1 cellular context compared by ENCODE assay signal in genomic region chr20:63739129-63740069, GRCh38.
A peak's percentile ranks its signal among the peaks of the same experiment; 100 is the strongest.
TF ChIP-seq lines count a peak whose summit lies in the region.

Gene SLC2A4RG (plus strand): TSS chr20:63739776. CDS start chr20:63739913, 137 bp downstream.

TF ChIP-seq in HepG2, 621 proteins besides CTCF, POLR2A, EP300 and RAD21 (continued from another document and continues in another):
- TF ChIP-seq ZNF512B (CRISPR knock-in tag; IDR thresholded peaks at IDR 0.05; ENCODE audit: borderline replicate concordance) (no peak), ZNF496 (CRISPR knock-in tag; IDR thresholded peaks at IDR 0.05; ENCODE audit: insufficient replicate concordance) (no peak), KDM3A (CRISPR knock-in tag; IDR thresholded peaks at IDR 0.05; ENCODE audit: low read depth) (peak; percentile 94), ZNF414 (CRISPR knock-in tag; IDR thresholded peaks at IDR 0.05) (no peak), ERF (CRISPR knock-in tag; IDR thresholded peaks at IDR 0.05) (peak; percentile 90), ZNF672 (CRISPR knock-in tag; IDR thresholded peaks at IDR 0.05) (no peak), RFX1 (IDR thresholded peaks at IDR 0.05) (no peak), CREM (IDR thresholded peaks at IDR 0.05) (peak; percentile 52; the same call in 1 of the 2 replicates), CREM (CRISPR knock-in tag; IDR thresholded peaks at IDR 0.05) (no peak), E2F5 (CRISPR knock-in tag; conservative IDR thresholded peaks at IDR 0.05) (peak; percentile 76), ZNF652 (CRISPR knock-in tag; IDR thresholded peaks at IDR 0.05; ENCODE audit: borderline replicate concordance, low read depth) (no peak), MEIS1 (CRISPR knock-in tag; IDR thresholded peaks at IDR 0.05; ENCODE audit: borderline replicate concordance) (no peak), NBN (conservative IDR thresholded peaks at IDR 0.05) (no peak), THAP7 (CRISPR knock-in tag; IDR thresholded peaks at IDR 0.05) (peak; percentile 52; the same call in 1 of the 2 replicates), SNRNP70 (IDR thresholded peaks at IDR 0.05; ENCODE audit: low read depth, low read length) (no peak), POLR2AphosphoS5 (IDR thresholded peaks at IDR 0.05; ENCODE audit: low read depth, low read length) (peak; percentile 77), RNF219 (CRISPR knock-in tag; IDR thresholded peaks at IDR 0.05) (no peak), ZNF543 (CRISPR knock-in tag; IDR thresholded peaks at IDR 0.05) (peak; percentile 45; the same call in 1 of the 2 replicates), TRIM22 (IDR thresholded peaks at IDR 0.05) (no peak), ZFYVE20 (CRISPR knock-in tag; IDR thresholded peaks at IDR 0.05; ENCODE audit: borderline replicate concordance, low read depth) (no peak), ZNF317 (CRISPR knock-in tag; IDR thresholded peaks at IDR 0.05) (no peak), MAF1 (CRISPR knock-in tag; IDR thresholded peaks at IDR 0.05; ENCODE audit: borderline replicate concordance) (peak; percentile 94; the same call in 1 of the 2 replicates), GFI1 (CRISPR knock-in tag; IDR thresholded peaks at IDR 0.05; ENCODE audit: borderline replicate concordance) (no peak; the same call in 1 of the 2 replicates), TMF1 (CRISPR knock-in tag; IDR thresholded peaks at IDR 0.05; ENCODE audit: low read depth) (no peak), EEA1 (CRISPR knock-in tag; IDR thresholded peaks at IDR 0.05; ENCODE audit: borderline replicate concordance) (no peak; the same call in 1 of the 2 replicates), ADNP (CRISPR knock-in tag; IDR thresholded peaks at IDR 0.05) (no peak), THAP11 (CRISPR knock-in tag; IDR thresholded peaks at IDR 0.05) (peak; percentile 81), DR1 (CRISPR knock-in tag; IDR thresholded peaks at IDR 0.05) (no peak; the same call in 1 of the 2 replicates), ZFX (CRISPR knock-in tag; IDR thresholded peaks at IDR 0.05; ENCODE audit: low read depth) (peak; percentile 89), ZNF510 (CRISPR knock-in tag; IDR thresholded peaks at IDR 0.05; ENCODE audit: low read depth) (no peak), ONECUT2 (CRISPR knock-in tag; IDR thresholded peaks at IDR 0.05) (peak; percentile 72), ZNF629 (CRISPR knock-in tag; conservative IDR thresholded peaks at IDR 0.05) (peak; percentile 59), KLF11 (CRISPR knock-in tag; IDR thresholded peaks at IDR 0.05) (peak; percentile 68), SRF (IDR thresholded peaks at IDR 0.05; ENCODE audit: low read depth, low read length) (no peak), YEATS2 (CRISPR knock-in tag; IDR thresholded peaks at IDR 0.05; ENCODE audit: borderline replicate concordance) (peak; percentile 49; the same call in 1 of the 2 replicates), ZNF598 (CRISPR knock-in tag; IDR thresholded peaks at IDR 0.05; ENCODE audit: borderline replicate concordance) (no peak; the same call in 1 of the 2 replicates), MBD4 (IDR thresholded peaks at IDR 0.05; ENCODE audit: borderline replicate concordance, low read length) (no peak), ZNF292 (CRISPR knock-in tag; IDR thresholded peaks at IDR 0.05; ENCODE audit: borderline replicate concordance, low read depth) (no peak; the same call in 1 of the 2 replicates), E2F2 (CRISPR knock-in tag; IDR thresholded peaks at IDR 0.05; ENCODE audit: borderline replicate concordance) (peak; percentile 95; the same call in 1 of the 2 replicates), ZSCAN31 (CRISPR knock-in tag; IDR thresholded peaks at IDR 0.05; ENCODE audit: low read depth) (peak; percentile 89), AGO1 (IDR thresholded peaks at IDR 0.05; ENCODE audit: low read depth, low read length, poor library complexity, severe bottlenecking) (peak; percentile 93), EED (CRISPR knock-in tag; IDR thresholded peaks at IDR 0.05) (peak; percentile 77; the same call in 1 of the 2 replicates)
- TF ChIP-seq, protein P1, sequence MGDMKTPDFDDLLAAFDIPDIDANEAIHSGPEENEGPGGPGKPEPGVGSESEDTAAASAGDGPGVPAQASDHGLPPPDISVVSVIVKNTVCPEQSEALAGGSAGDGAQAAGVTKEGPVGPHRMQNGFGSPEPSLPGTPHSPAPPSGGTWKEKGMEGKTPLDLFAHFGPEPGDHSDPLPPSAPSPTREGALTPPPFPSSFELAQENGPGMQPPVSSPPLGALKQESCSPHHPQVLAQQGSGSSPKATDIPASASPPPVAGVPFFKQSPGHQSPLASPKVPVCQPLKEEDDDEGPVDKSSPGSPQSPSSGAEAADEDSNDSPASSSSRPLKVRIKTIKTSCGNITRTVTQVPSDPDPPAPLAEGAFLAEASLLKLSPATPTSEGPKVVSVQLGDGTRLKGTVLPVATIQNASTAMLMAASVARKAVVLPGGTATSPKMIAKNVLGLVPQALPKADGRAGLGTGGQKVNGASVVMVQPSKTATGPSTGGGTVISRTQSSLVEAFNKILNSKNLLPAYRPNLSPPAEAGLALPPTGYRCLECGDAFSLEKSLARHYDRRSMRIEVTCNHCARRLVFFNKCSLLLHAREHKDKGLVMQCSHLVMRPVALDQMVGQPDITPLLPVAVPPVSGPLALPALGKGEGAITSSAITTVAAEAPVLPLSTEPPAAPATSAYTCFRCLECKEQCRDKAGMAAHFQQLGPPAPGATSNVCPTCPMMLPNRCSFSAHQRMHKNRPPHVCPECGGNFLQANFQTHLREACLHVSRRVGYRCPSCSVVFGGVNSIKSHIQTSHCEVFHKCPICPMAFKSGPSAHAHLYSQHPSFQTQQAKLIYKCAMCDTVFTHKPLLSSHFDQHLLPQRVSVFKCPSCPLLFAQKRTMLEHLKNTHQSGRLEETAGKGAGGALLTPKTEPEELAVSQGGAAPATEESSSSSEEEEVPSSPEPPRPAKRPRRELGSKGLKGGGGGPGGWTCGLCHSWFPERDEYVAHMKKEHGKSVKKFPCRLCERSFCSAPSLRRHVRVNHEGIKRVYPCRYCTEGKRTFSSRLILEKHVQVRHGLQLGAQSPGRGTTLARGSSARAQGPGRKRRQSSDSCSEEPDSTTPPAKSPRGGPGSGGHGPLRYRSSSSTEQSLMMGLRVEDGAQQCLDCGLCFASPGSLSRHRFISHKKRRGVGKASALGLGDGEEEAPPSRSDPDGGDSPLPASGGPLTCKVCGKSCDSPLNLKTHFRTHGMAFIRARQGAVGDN (CRISPR knock-in tag; IDR thresholded peaks at IDR 0.05), result peak; percentile 67
- TF ChIP-seq, protein P2, sequence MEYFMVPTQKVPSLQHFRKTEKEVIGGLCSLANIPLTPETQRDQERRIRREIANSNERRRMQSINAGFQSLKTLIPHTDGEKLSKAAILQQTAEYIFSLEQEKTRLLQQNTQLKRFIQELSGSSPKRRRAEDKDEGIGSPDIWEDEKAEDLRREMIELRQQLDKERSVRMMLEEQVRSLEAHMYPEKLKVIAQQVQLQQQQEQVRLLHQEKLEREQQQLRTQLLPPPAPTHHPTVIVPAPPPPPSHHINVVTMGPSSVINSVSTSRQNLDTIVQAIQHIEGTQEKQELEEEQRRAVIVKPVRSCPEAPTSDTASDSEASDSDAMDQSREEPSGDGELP (IDR thresholded peaks at IDR 0.05; ENCODE audit: borderline replicate concordance, low read depth), result no peak; the same call in 1 of the 2 replicates
- TF ChIP-seq, protein P3, sequence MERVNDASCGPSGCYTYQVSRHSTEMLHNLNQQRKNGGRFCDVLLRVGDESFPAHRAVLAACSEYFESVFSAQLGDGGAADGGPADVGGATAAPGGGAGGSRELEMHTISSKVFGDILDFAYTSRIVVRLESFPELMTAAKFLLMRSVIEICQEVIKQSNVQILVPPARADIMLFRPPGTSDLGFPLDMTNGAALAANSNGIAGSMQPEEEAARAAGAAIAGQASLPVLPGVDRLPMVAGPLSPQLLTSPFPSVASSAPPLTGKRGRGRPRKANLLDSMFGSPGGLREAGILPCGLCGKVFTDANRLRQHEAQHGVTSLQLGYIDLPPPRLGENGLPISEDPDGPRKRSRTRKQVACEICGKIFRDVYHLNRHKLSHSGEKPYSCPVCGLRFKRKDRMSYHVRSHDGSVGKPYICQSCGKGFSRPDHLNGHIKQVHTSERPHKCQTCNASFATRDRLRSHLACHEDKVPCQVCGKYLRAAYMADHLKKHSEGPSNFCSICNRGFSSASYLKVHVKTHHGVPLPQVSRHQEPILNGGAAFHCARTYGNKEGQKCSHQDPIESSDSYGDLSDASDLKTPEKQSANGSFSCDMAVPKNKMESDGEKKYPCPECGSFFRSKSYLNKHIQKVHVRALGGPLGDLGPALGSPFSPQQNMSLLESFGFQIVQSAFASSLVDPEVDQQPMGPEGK (CRISPR knock-in tag; IDR thresholded peaks at IDR 0.05), result peak; percentile 99
- TF ChIP-seq, protein P4, sequence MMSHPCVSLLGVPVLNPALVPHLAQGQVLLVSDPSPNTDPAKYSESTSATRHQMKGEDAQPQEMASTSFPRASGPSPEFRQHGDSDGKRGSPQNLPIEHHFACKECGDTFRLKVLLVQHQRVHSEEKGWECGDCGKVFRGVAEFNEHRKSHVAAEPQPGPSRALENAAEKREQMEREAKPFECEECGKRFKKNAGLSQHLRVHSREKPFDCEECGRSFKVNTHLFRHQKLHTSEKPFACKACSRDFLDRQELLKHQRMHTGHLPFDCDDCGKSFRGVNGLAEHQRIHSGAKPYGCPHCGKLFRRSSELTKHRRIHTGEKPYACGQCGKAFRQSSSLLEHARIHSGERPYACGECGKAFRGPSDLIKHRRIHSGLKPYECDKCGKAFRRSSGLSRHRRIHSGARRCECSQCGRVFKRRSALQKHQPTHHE (CRISPR knock-in tag; IDR thresholded peaks at IDR 0.05; ENCODE audit: borderline replicate concordance), result peak; percentile 38; the same call in 1 of the 2 replicates
